13 cellular contexts compared by ENCODE assay signal in genomic region chr3:197027151-197027895, GRCh38. TPM values are rescaled to one million over a fixed set of nuclear protein-coding genes. Genes with fewer than 3 reads are reported as not detected.
A peak's percentile ranks its signal among the peaks of the same experiment; 100 is the strongest.
DNase-seq lines count a peak whose midpoint lies in the region; ATAC-seq and TF ChIP-seq lines count a peak whose summit lies in the region.
"Had no signal": no experiment of that assay in that cellular context is flagged by ENCODE, and none has a peak within 500 bp of the region (broad histone marks: within the 10 kb centered on the region; RNA-seq: fewer than 3 reads in every experiment).

No MANE protein-coding gene starts in this region.

- H3K36me3 Mint-ChIP-seq in natural killer cell (no peaks in the 10 kb centered on the region), endothelial cell (ENCODE audit: low read depth, unreplicated experiment) (no peaks in the 10 kb centered on the region)
- no peaks in the 10 kb centered on the region for H3K36me3 Mint-ChIP-seq in natural killer cell treated with Interleukin-12 subunit alpha and Interleukin-12 subunit beta and Interleukin-15 and Interleukin-18, amount 100 ng/mL, for 72 hours

- H3K9me3 ChIP-seq in PC-3 (ENCODE audit: low read length) = no peaks in the 10 kb centered on the region
- H3K9me3 ChIP-seq: MG63 had no signal

- H3K4me1 ChIP-seq in PC-3 (ENCODE audit: insufficient read depth, low read length) = peaks cover 41% of the 10 kb centered on the region

- H3K4me3 Mint-ChIP-seq in natural killer cell = peak overlapping the region; percentile 31
- H3K4me3 Mint-ChIP-seq in natural killer cell treated with Interleukin-12 subunit alpha and Interleukin-12 subunit beta and Interleukin-15 and Interleukin-18, amount 100 ng/mL, for 72 hours = no peak overlapping the region
- no peak overlapping the region for H3K4me3 Mint-ChIP-seq in endothelial cell (ENCODE audit: unreplicated experiment)

- H3K27ac Mint-ChIP-seq in natural killer cell (no peak overlapping the region), endothelial cell (ENCODE audit: unreplicated experiment) (peak overlapping the region; percentile 5)
- no peak overlapping the region for H3K27ac Mint-ChIP-seq in natural killer cell treated with Interleukin-12 subunit alpha and Interleukin-12 subunit beta and Interleukin-15 and Interleukin-18, amount 100 ng/mL, for 72 hours

- intact Hi-C loops in natural killer cell (cut with micrococcal nuclease) (loop anchor here (5.0 kb wide), 1 partner anchor 190 kb away; no protein-coding TSS in a partner anchor), PC-3 (cut with micrococcal nuclease) (loop anchor here (1.0 kb wide), 1 partner anchor 24 kb away; no protein-coding TSS in a partner anchor)

- H3K9ac ChIP-seq in PC-3 (ENCODE audit: low read length) = peak overlapping the region; percentile 80

- BruUV-seq in PC-3 (replicated peaks; lab: Mats Ljungman, UMichigan) = no TSS peak

- POLR2A ChIA-PET in PC-3 (lab: Charles Lee; ENCODE audit: unreplicated experiment) = no interaction called here

- H3F3A ChIP-seq in PC-3 (ENCODE audit: low read length, unreplicated experiment) = no peaks in the 10 kb centered on the region

- H3K9me3 Mint-ChIP-seq in natural killer cell (no peaks in the 10 kb centered on the region), endothelial cell (ENCODE audit: unreplicated experiment) (no peaks in the 10 kb centered on the region)
- H3K9me3 Mint-ChIP-seq in natural killer cell treated with Interleukin-12 subunit alpha and Interleukin-12 subunit beta and Interleukin-15 and Interleukin-18, amount 100 ng/mL, for 72 hours = no peaks in the 10 kb centered on the region

- ATAC-seq in natural killer cell (no peak), PC-3 (peak; percentile 66)
- ATAC-seq in natural killer cell treated with Interleukin-12 subunit alpha and Interleukin-12 subunit beta and Interleukin-15 and Interleukin-18, amount 100 ng/mL, for 72 hours = no peak
- no peak for ATAC-seq in stimulated activated naive CD8-positive, alpha-beta T cell treated with anti-CD3 and anti-CD28 coated beads, Interleukin-15, Interleukin-2, amounts not matched to agents 100 U/mL and 50 U/mL, for 24 hours

- no peaks in the 10 kb centered on the region for H4K20me1 ChIP-seq in PC-3 (ENCODE audit: low read length)

- H3K4me2 ChIP-seq in PC-3 (ENCODE audit: low read length) = peak overlapping the region; percentile 92

- H2AFZ ChIP-seq in PC-3 (ENCODE audit: low read length) = peak overlapping the region; percentile 60

- DNase-seq in natural killer cell = no peak
- no peak for DNase-seq in natural killer cell treated with Interleukin-12 subunit alpha and Interleukin-12 subunit beta and Interleukin-15 and Interleukin-18, amount 100 ng/mL, for 72 hours (ENCODE audit: low spot score)
- peak; percentile 88 for DNase-seq in PC-3
- DNase-seq in endothelial cell (ENCODE audit: low spot score) = no peak
- no peak for DNase-seq in stimulated activated CD4-positive, alpha-beta T cell treated with anti-CD3 and anti-CD28 coated beads, Interleukin-15, amount 100 ng/mL, for 24 hours
- DNase-seq in stimulated activated CD4-positive, alpha-beta T cell treated with anti-CD3 and anti-CD28 coated beads, Interleukin-2, amount 100 ng/mL, for 24 hours = no peak
- no peak for DNase-seq in stimulated activated naive CD8-positive, alpha-beta T cell treated with anti-CD3 and anti-CD28 coated beads, Interleukin-15, Interleukin-2, amounts not matched to agents 100 U/mL and 50 U/mL, for 24 hours
- no peak for DNase-seq in dermis blood vessel endothelial cell
- DNase-seq: activated naive CD4-positive, alpha-beta T cell; effector memory CD4-positive, alpha-beta T cell; MG63; midbrain; occipital lobe had no signal

- peak overlapping the region; percentile 87; the same call in 1 of the 2 replicates for H3K4me3 ChIP-seq in PC-3 (ENCODE audit: low read length)
- H3K4me3 ChIP-seq: MG63 had no signal

- H3K27me3 Mint-ChIP-seq in natural killer cell (ENCODE audit: low read depth in 2 of 2) = peaks cover 0 to 4% of the 10 kb centered on the region in 2 donors
- peaks cover 0 to 6% of the 10 kb centered on the region in 2 donors for H3K27me3 Mint-ChIP-seq in natural killer cell treated with Interleukin-12 subunit alpha and Interleukin-12 subunit beta and Interleukin-15 and Interleukin-18, amount 100 ng/mL, for 72 hours
- H3K27me3 Mint-ChIP-seq in endothelial cell (ENCODE audit: unreplicated experiment) = peaks cover 19% of the 10 kb centered on the region

- peak overlapping the region; percentile 85 for H3K27ac ChIP-seq in PC-3 (ENCODE audit: low read length)

- H3K4me1 Mint-ChIP-seq in natural killer cell = peaks cover 14 to 42% of the 10 kb centered on the region in 2 donors
- H3K4me1 Mint-ChIP-seq in natural killer cell treated with Interleukin-12 subunit alpha and Interleukin-12 subunit beta and Interleukin-15 and Interleukin-18, amount 100 ng/mL, for 72 hours (ENCODE audit: low read depth in 2 of 2) = peaks cover 5 to 22% of the 10 kb centered on the region in 2 donors
- no peaks in the 10 kb centered on the region for H3K4me1 Mint-ChIP-seq in endothelial cell (ENCODE audit: unreplicated experiment)

- H3K79me2 ChIP-seq in PC-3 (ENCODE audit: low read length) = peaks cover 23% of the 10 kb centered on the region

- TF ChIP-seq CTCF in natural killer cell (IDR thresholded peaks at IDR 0.05) (no peak), PC-3 (conservative IDR thresholded peaks at IDR 0.05; ENCODE audit: low read depth, low read length) (no peak), endothelial cell (IDR thresholded peaks at IDR 0.05; ENCODE audit: unreplicated experiment) (no peak)

- H3K9me2 ChIP-seq in PC-3 (replicated peaks; ENCODE audit: low read length) = no peaks in the 10 kb centered on the region

- no peaks in the 10 kb centered on the region for H3K27me3 ChIP-seq in PC-3 (ENCODE audit: low read length)
- H3K27me3 ChIP-seq: MG63 had no signal

- CTCF ChIA-PET in PC-3 (lab: Charles Lee) = interaction anchor here (1.6 kb wide), 1 partner anchor 24 kb away, joined by 6 read pairs; no protein-coding TSS in a partner anchor

- peaks cover 4% of the 10 kb centered on the region; the same call in 1 of the 2 replicates for H3K36me3 ChIP-seq in PC-3 (ENCODE audit: low read depth, low read length)
- H3K36me3 ChIP-seq: MG63 had no signal

RNA-seq across cellular contexts. Expression of gene MELTF, which starts 2.3 kb away (rescaled TPM):
- 1 to 10 TPM; 2.4 to 4.3 (median 4.0) TPM for total RNA-seq in natural killer cell
- 1 to 10 TPM; 2.1 to 3.7 TPM for total RNA-seq in natural killer cell treated with Interleukin-12 subunit alpha and Interleukin-12 subunit beta and Interleukin-15 and Interleukin-18, amount 100 ng/mL, for 72 hours
- 40.6 and 46.8 TPM in 2 replicates for total RNA-seq in PC-3 (2014; rRNA removed)
- total RNA-seq in endothelial cell (ENCODE audit: unreplicated experiment) = 2.9 TPM
- total RNA-seq in dermis blood vessel endothelial cell = 1.8 and 2.0 TPM in 2 replicates

RNA-seq across cellular contexts. Expression of gene PIGZ, which starts 58.7 kb away (rescaled TPM):
- total RNA-seq in natural killer cell (1 to 10 TPM; 2.2 to 2.3 (median 2.2) TPM), PC-3 (2014; rRNA removed) (1.6 and 3.7 TPM in 2 replicates), endothelial cell (ENCODE audit: unreplicated experiment) (3.5 TPM), dermis blood vessel endothelial cell (3.9 and 7.0 TPM in 2 replicates)
- total RNA-seq in natural killer cell treated with Interleukin-12 subunit alpha and Interleukin-12 subunit beta and Interleukin-15 and Interleukin-18, amount 100 ng/mL, for 72 hours = 1 to 10 TPM; 1.4 to 1.5 TPM
